Comparison of ENCODE assay signal across 8 cellular contexts in the genomic region with DNA sequence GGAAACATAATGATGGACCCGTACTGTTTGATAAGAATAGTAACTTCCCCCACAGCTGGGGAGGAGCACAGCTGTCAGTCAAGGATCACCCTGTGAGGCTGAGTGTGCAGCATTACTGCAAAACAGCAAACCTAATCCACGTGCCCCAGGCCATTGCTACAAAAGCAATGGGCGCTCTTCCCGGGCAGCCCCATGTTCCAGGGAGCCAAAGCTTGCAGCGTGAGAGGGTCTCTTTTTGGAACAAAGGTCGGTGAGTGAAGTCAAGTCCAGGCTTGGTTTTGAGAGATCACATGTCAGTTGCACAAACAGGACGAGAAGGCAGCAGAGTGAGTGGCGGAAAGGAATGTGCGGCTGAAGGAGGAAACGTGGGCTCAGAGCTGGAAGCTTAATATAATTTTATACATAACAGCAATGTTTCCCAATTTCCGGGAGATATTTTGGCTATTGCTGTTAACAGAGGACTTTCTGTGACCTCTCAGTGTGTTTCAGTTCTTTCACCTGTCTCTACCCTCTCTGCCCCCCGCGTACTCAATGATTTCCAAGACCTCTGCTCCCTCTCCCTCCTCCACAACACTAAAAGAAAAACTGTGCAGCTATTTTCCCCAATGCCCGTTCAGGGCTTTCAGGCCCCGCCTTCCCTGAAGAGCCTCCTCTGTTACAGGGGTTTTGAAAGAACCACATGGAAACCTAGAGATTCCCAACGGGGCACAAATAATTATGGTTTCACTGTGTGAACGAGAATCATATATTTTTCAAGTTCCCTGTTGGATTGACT.
A peak's percentile ranks its signal among the peaks of the same experiment; 100 is the strongest.
DNase-seq lines count a peak whose midpoint lies in the region; ATAC-seq and TF ChIP-seq lines count a peak whose summit lies in the region.

No MANE protein-coding gene starts in this region.

- H3K36me3 Mint-ChIP-seq in CD4-positive, alpha-beta memory T cell: no peaks in the 10 kb centered on the region

- H3K9me3 ChIP-seq in RWPE2 (ENCODE audit: severe bottlenecking) (no peaks in the 10 kb centered on the region), right cardiac atrium (ENCODE audit: control insufficient read depth, low read length) (no peaks in the 10 kb centered on the region), uterus (no peaks in the 10 kb centered on the region)
- H3K9me3 ChIP-seq in CD4-positive, alpha-beta memory T cell (ENCODE audit: control insufficient read depth in 1 of 2, low read length in 2 of 2): no peaks in the 10 kb centered on the region

- peaks cover 0 to 2% (median 0%) of the 10 kb centered on the region in 8 donors for H3K9me3 Mint-ChIP-seq in CD4-positive, alpha-beta memory T cell

- H3K36me3 ChIP-seq in RWPE2 (ENCODE audit: low read depth): no peaks in the 10 kb centered on the region
- no peaks in the 10 kb centered on the region for H3K36me3 ChIP-seq in uterus
- H3K36me3 ChIP-seq in CD4-positive, alpha-beta memory T cell (ENCODE audit: insufficient read depth, low read length): no peaks in the 10 kb centered on the region

- peak; percentile 29 for DNase-seq in NCI-H146 (lab: John Stamatoyannopoulos, UW)
- DNase-seq in NCI-H146 treated with DMSO at 0.1 percent for 48 hours (lab: John Stamatoyannopoulos, UW; ENCODE audit: unreplicated experiment): no peak
- DNase-seq in RWPE2 (ENCODE audit: low spot score): no peak
- no peak for DNase-seq in right cardiac atrium
- DNase-seq in stromal cell of bone marrow (ENCODE audit: low read depth): peak; percentile 56
- no peak for DNase-seq in uterus
- no peak for DNase-seq in CD4-positive, alpha-beta memory T cell
- DNase-seq in activated naive CD4-positive, alpha-beta T cell (lab: John Stamatoyannopoulos, UW): no peak

- H3K4me1 Mint-ChIP-seq in CD4-positive, alpha-beta memory T cell: peaks cover 2 to 4% (median 4%) of the 10 kb centered on the region in 4 donors

- CTCF ChIA-PET in CD4-positive, alpha-beta memory T cell (lab: Charles Lee; ENCODE audit: partially characterized antibody): interaction anchor here (1.1 kb wide), 1 partner anchor 222 kb away, joined by 3 read pairs; no protein-coding TSS in a partner anchor

- H3K4me1 ChIP-seq in RWPE2 (ENCODE audit: insufficient read depth, poor library complexity, severe bottlenecking): peaks cover 11% of the 10 kb centered on the region
- no peaks in the 10 kb centered on the region for H3K4me1 ChIP-seq in right cardiac atrium (ENCODE audit: control insufficient read depth, insufficient read depth, low read length)
- H3K4me1 ChIP-seq in uterus: no peaks in the 10 kb centered on the region
- H3K4me1 ChIP-seq in CD4-positive, alpha-beta memory T cell (ENCODE audit: insufficient read depth, low read length): no peaks in the 10 kb centered on the region

- peaks cover 16 to 22% of the 10 kb centered on the region in 2 donors for H3K27me3 Mint-ChIP-seq in CD4-positive, alpha-beta memory T cell

- intact Hi-C loops in right cardiac atrium (cut with DNase I): no loop called here
- intact Hi-C loops in uterus (cut with DNase I; ENCODE audit: low total_unique reads): no loop called here
- intact Hi-C loops in CD4-positive, alpha-beta memory T cell (cut with micrococcal nuclease): no loop called here

- no peak for TF ChIP-seq CTCF in RWPE2 (IDR thresholded peaks at IDR 0.05; ENCODE audit: poor library complexity, severe bottlenecking)
- TF ChIP-seq CTCF in uterus (IDR thresholded peaks at IDR 0.05): no peak

- H3K27ac Mint-ChIP-seq in CD4-positive, alpha-beta memory T cell: peak overlapping the region in 1 of 7 donors; percentile 37

- POLR2A ChIA-PET in CD4-positive, alpha-beta memory T cell (lab: Charles Lee; ENCODE audit: partially characterized antibody): no interaction called here

- peak; percentile 97 for ATAC-seq in RWPE2 (ENCODE audit: low read depth)
- ATAC-seq in right cardiac atrium: peak; percentile 50 to 55

- H3K27ac ChIP-seq in RWPE2 (ENCODE audit: poor library complexity, severe bottlenecking) (peak overlapping the region; percentile 67), right cardiac atrium (ENCODE audit: low read length) (no peak overlapping the region), uterus (no peak overlapping the region)
- no peak overlapping the region for H3K27ac ChIP-seq in CD4-positive, alpha-beta memory T cell (ENCODE audit: low read depth, low read length)

- H3K27me3 ChIP-seq in RWPE2 (ENCODE audit: insufficient read depth, poor library complexity, severe bottlenecking) (no peaks in the 10 kb centered on the region), right cardiac atrium (ENCODE audit: control insufficient read depth, insufficient read depth) (no peaks in the 10 kb centered on the region), uterus (no peaks in the 10 kb centered on the region)
- H3K27me3 ChIP-seq in CD4-positive, alpha-beta memory T cell (ENCODE audit: insufficient read depth, low read length): no peaks in the 10 kb centered on the region

- 17% methylated on average over 17 of the region's 17 CpGs for WGBS in right cardiac atrium

- peak overlapping the region in 2 of 8 donors; percentile 24 to 63 for H3K4me3 Mint-ChIP-seq in CD4-positive, alpha-beta memory T cell

- H3K4me3 ChIP-seq in RWPE2 (ENCODE audit: severe bottlenecking) (no peak overlapping the region), right cardiac atrium (ENCODE audit: low read length) (no peak overlapping the region), uterus (no peak overlapping the region)
- no peak overlapping the region for H3K4me3 ChIP-seq in CD4-positive, alpha-beta memory T cell (ENCODE audit: low read length in 2 of 2)

- no peak for TF ChIP-seq POLR2A in uterus (IDR thresholded peaks at IDR 0.05)

Comparison
In these comparisons a context has a peak if more than half of its experiments do, and no peak if none do; other contexts are left out.
1. DNase-seq: peak in NCI-H146 (single experiment) and stromal cell of bone marrow (single experiment); none in NCI-H146 treated with DMSO at 0.1 percent for 48 hours (single experiment), RWPE2 (single experiment), right cardiac atrium (0 of 3), uterus (0 of 2), CD4-positive, alpha-beta memory T cell (0 of 5) and activated naive CD4-positive, alpha-beta T cell (0 of 4).